ENCODE assay signal across 19 cellular contexts in genomic region chr1:86696522-86696921, GRCh38. TPM values are rescaled to one million over a fixed set of nuclear protein-coding genes. Genes with fewer than 3 reads are reported as not detected.
DNase-seq lines count a peak whose midpoint lies in the region; ATAC-seq and TF ChIP-seq lines count a peak whose summit lies in the region.
"Had no signal": no experiment of that assay in that cellular context is flagged by ENCODE, and none has a peak within 500 bp of the region (broad histone marks: within the 10 kb centered on the region; RNA-seq: fewer than 3 reads in every experiment).

No MANE protein-coding gene starts in this region.

- TF ChIP-seq CTCF in MCF 10A (IDR thresholded peaks at IDR 0.05; ENCODE audit: unreplicated experiment): no peak
- TF ChIP-seq CTCF in breast epithelium (IDR thresholded peaks at IDR 0.05): no peak
- TF ChIP-seq CTCF in choroid plexus epithelial cell (conservative IDR thresholded peaks at IDR 0.05; ENCODE audit: low read depth, low read length): no peak
- TF ChIP-seq CTCF in esophagus muscularis mucosa (IDR thresholded peaks at IDR 0.05): no peak

- H3K4me3 Mint-ChIP-seq in MCF 10A (ENCODE audit: unreplicated experiment): no peak overlapping the region

- no peaks in the 10 kb centered on the region for H3K9me3 ChIP-seq in breast epithelium
- H3K9me3 ChIP-seq in esophagus muscularis mucosa: no peaks in the 10 kb centered on the region

- H3K36me3 Mint-ChIP-seq in MCF 10A (ENCODE audit: insufficient read depth, unreplicated experiment): no peaks in the 10 kb centered on the region

- no peaks in the 10 kb centered on the region for H3K27me3 Mint-ChIP-seq in MCF 10A (ENCODE audit: insufficient read depth, unreplicated experiment)

- no peak for TF ChIP-seq EP300 in esophagus muscularis mucosa (IDR thresholded peaks at IDR 0.05)

- TF ChIP-seq POLR2A in breast epithelium (IDR thresholded peaks at IDR 0.05) (no peak), esophagus muscularis mucosa (IDR thresholded peaks at IDR 0.05; ENCODE audit: low read depth) (no peak)

- peaks cover 17% of the 10 kb centered on the region for H3K4me1 Mint-ChIP-seq in MCF 10A (ENCODE audit: insufficient read depth, unreplicated experiment)

- H3K36me3 ChIP-seq in breast epithelium: no peaks in the 10 kb centered on the region
- no peaks in the 10 kb centered on the region for H3K36me3 ChIP-seq in esophagus muscularis mucosa

- intact Hi-C loops in MCF 10A (cut with micrococcal nuclease): loop anchor here (10.0 kb wide), 1 partner anchor 312 kb away; no protein-coding TSS in a partner anchor
- intact Hi-C loops in breast epithelium (cut with DNase I; ENCODE audit: low total_unique reads): no loop called here
- intact Hi-C loops in esophagus muscularis mucosa (cut with DNase I): no loop called here

- H3K27ac Mint-ChIP-seq in MCF 10A (ENCODE audit: low read depth, unreplicated experiment): peak overlapping the region; percentile 32

- CTCF ChIA-PET in MCF 10A (lab: Yijun Ruan, JAX): interaction anchor here (1.7 to 2.0 kb wide), 2 partner anchors 8 to 195 kb away, joined by 6 to 18 read pairs; partner anchors contain the start of gene SH3GLB1

- no TSS peak for BruUV-seq in MCF 10A (replicated peaks; lab: Mats Ljungman, UMichigan)

- no peak for ATAC-seq in GM18502 (IDR thresholded peaks at IDR 0.05; ENCODE audit: poor library complexity, unreplicated experiment)
- ATAC-seq in HG02588 (IDR thresholded peaks at IDR 0.05; ENCODE audit: unreplicated experiment): no peak
- ATAC-seq: Panc1 had no signal

- 73% methylated on average over 1 of the region's 1 CpG for WGBS in esophagus muscularis mucosa

- H3K4me1 ChIP-seq in breast epithelium: no peaks in the 10 kb centered on the region
- H3K4me1 ChIP-seq in esophagus muscularis mucosa: no peaks in the 10 kb centered on the region

- DNase-seq in MCF 10A (ENCODE audit: unreplicated experiment): no peak
- DNase-seq in breast epithelium (ENCODE audit: low spot score in 2 of 2): no peak
- DNase-seq in choroid plexus epithelial cell (ENCODE audit: low read depth): peak; percentile 51
- peak; percentile 0 for DNase-seq in kidney glomerular epithelial cell (lab: John Stamatoyannopoulos, UW)
- DNase-seq in esophagus muscularis mucosa (ENCODE audit: extremely low spot score): no peak
- DNase-seq in NCI-H774 (lab: John Stamatoyannopoulos, UW): no peak
- DNase-seq: C1 segment of cervical spinal cord, DMS153, GDM1, MM.1S, NCI-H1105, NCI-H187, NCI-H2171, NCI-H82, Right ventricle myocardium superior had no signal

- POLR2A ChIA-PET in MCF 10A (lab: Yijun Ruan, JAX): interaction anchor here (4.5 kb wide), 1 partner anchor 8 kb away, joined by 37 read pairs; the partner anchor contains the start of gene SH3GLB1

- no peak overlapping the region for H3K4me3 ChIP-seq in breast epithelium
- H3K4me3 ChIP-seq in choroid plexus epithelial cell (ENCODE audit: low read depth, low read length): no peak overlapping the region
- H3K4me3 ChIP-seq in esophagus muscularis mucosa: no peak overlapping the region

- H3K27ac ChIP-seq in breast epithelium (no peak overlapping the region), esophagus muscularis mucosa (replicated peaks in 1 of 4) (no peak overlapping the region)
- H3K27ac ChIP-seq: KMS-11 had no signal

- no peaks in the 10 kb centered on the region for H3K9me3 Mint-ChIP-seq in MCF 10A (ENCODE audit: unreplicated experiment)

- H3K27me3 ChIP-seq in breast epithelium (no peaks in the 10 kb centered on the region), esophagus muscularis mucosa (no peaks in the 10 kb centered on the region)

RNA-seq across cellular contexts. Expression of gene SH3GLB1, which starts 7.9 kb away (rescaled TPM):
- total RNA-seq in MCF 10A (2022) (108 and 123 TPM in 2 replicates), breast epithelium (10 to 100 TPM; 50.5 to 93.8 (median 63.8) TPM), esophagus muscularis mucosa (10 to 100 TPM; 56.2 to 73.1 (median 61.8) TPM)

Comparison
In these comparisons a context has a peak if more than half of its experiments do, and no peak if none do; other contexts are left out.
1. DNase-seq: peak in choroid plexus epithelial cell (single experiment) and kidney glomerular epithelial cell (single experiment); none in MCF 10A (single experiment), breast epithelium (0 of 2), esophagus muscularis mucosa (single experiment) and NCI-H774 (single experiment).